In the genomic region with DNA sequence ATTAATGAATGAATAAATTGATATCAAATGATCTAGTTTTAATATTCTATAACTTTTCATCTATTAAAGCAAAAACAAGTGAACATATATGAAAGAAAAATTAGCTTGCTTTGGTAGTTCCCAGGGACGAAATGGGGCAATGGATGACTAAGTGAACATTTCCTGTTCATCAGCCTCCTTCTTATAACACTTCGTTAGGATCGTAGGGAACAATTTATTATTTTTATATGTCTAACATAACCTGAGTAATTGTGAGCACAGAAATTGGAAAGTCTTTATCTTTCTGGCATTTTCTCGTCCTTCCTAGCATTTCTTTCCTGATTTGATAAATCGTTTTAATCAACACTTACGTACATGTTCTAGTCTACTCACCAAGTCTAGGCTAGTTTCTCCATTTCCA, we compare ENCODE assay signal across 30 cellular contexts. TPM values are rescaled to one million over a fixed set of nuclear protein-coding genes. Genes with fewer than 3 reads are reported as not detected.
"Had no signal": no experiment of that assay in that cellular context is flagged by ENCODE, and none has a peak within 500 bp of the region (broad histone marks: within the 10 kb centered on the region; RNA-seq: fewer than 3 reads in every experiment).

No MANE protein-coding gene starts in this region.

- H3K4me3 ChIP-seq: Peyer's patch had no signal

- ATAC-seq: activated CD8-positive, alpha-beta memory T cell treated with anti-CD3 and anti-CD28 coated beads, Interleukin-2, amount 10 ng/mL, durations not matched to agents 7 days and 5 days; activated naive CD8-positive, alpha-beta T cell treated with anti-CD3 and anti-CD28 coated beads, Interleukin-2, amount 50 U/mL, for 24 hours; PC-3 had no signal

- H3K4me1 ChIP-seq: Peyer's patch had no signal

- DNase-seq: activated CD4-positive, alpha-beta memory T cell treated with anti-CD3 and anti-CD28 coated beads, Interleukin-2, amount 10 ng/mL, durations not matched to agents 7 days and 5 days; activated CD4-positive, alpha-beta T cell treated with anti-CD3 and anti-CD28 coated beads for 1 hour; activated CD4-positive, alpha-beta T cell treated with anti-CD3 and anti-CD28 coated beads for 48 hours; activated CD4-positive, CD25-positive, alpha-beta regulatory T cell; activated CD8-positive, alpha-beta memory T cell treated with anti-CD3 and anti-CD28 coated beads for 24 hours; activated CD8-positive, alpha-beta memory T cell treated with anti-CD3 and anti-CD28 coated beads, Interleukin-2, amount 10 ng/mL, durations not matched to agents 7 days and 5 days; activated CD8-positive, alpha-beta memory T cell treated with anti-CD3 and anti-CD28 coated beads, Interleukin-2, amount 50 U/mL, for 48 hours; activated effector memory CD4-positive, alpha-beta T cell treated with Interleukin-2 at 50 U/mL for 16 hours; activated naive CD4-positive, alpha-beta T cell treated with anti-CD3 and anti-CD28 coated beads, Interleukin-2, amount 10 ng/mL, durations not matched to agents 7 days and 5 days; activated naive CD8-positive, alpha-beta T cell treated with anti-CD3 and anti-CD28 coated beads, Interleukin-2, amount 50 U/mL, for 24 hours; activated T-cell treated with anti-CD3 and anti-CD28 coated beads, Interleukin-2, amount 50 U/mL, for 48 hours; anterior cingulate cortex; caudate nucleus; cerebellar nuclear complex; NCI-H1105 treated with DMSO at 0.1 percent for 48 hours; NCI-H1436; NCI-H1694; NCI-H2081 treated with DMSO at 0.1 percent for 48 hours; NCI-H226; NCI-H446 treated with DMSO at 0.1 percent for 48 hours; NCI-H524 treated with DMSO at 0.1 percent for 48 hours; PC-3; Peyer's patch; Right ventricle myocardium superior; RPMI8226; SW 1271; T-helper 1 cell; T-helper 2 cell; T-helper 9 cell; WERI-Rb-1 had no signal

- H3K9me3 ChIP-seq: Peyer's patch had no signal

- H3K36me3 ChIP-seq: Peyer's patch, WERI-Rb-1 had no signal

- H3K27me3 ChIP-seq: Peyer's patch had no signal

- H3K27ac ChIP-seq: Peyer's patch, WERI-Rb-1 had no signal

RNA-seq across cellular contexts. Expression of a gene that starts 59.1 kb away (rescaled TPM):
- total RNA-seq: activated CD8-positive, alpha-beta memory T cell treated with anti-CD3 and anti-CD28 coated beads, Interleukin-2, amount 10 ng/mL, durations not matched to agents 7 days and 5 days; PC-3 had no signal
